In the genomic region with DNA sequence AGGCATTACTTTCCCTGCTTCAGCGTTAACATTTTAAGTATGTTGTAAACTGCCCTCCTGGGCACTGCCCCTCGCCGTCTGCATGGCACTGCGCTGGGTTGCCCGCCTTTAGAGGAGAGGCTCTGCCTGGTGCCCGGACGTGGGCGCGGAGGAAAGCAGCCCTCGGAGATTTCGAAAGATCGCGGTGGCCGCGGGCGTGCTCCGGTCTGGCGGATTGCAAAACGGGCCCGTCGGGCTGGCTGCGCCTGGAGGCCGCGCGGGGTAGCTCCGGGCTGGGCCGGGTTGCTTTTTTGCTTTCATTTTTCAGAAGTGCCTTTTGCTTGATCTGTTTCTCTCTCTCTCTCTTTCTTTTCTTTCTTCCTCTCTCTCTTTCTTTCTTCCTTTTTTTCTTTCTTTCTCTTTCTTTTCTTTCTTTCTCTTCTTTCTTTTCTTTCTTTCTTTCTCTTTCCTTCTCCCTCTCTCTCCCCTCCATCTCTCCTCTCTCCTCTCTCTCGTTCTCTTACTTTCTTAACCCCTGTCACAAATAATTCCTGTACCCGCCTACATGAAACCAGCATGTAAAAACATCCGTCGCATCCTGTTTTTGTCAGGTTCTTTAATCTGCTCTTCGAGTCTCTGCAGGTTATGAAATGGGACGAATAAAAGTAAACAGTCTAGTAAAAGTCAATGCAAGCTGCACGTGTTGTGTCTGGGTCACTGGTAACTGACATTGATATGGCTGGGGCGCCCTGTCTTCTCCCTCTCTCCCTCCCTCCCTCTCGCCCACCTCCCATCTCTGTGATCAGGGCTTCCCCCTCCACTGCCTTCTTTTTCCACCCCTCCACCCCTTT, we compare ENCODE assay signal across 8 cellular contexts. TPM values are rescaled to one million over a fixed set of nuclear protein-coding genes. Genes with fewer than 3 reads are reported as not detected.
DNase-seq lines count a peak whose midpoint lies in the region; ATAC-seq and TF ChIP-seq lines count a peak whose summit lies in the region.

No MANE protein-coding gene starts in this region.

- H3K4me3 ChIP-seq in NB4 (ENCODE audit: low read depth, low read length) (peak overlapping the region; percentile 48), mononuclear cell (ENCODE audit: low read length) (peak overlapping the region; percentile 43)

- H3K4me3 Mint-ChIP-seq in endothelial cell (ENCODE audit: unreplicated experiment) = peak overlapping the region; percentile 91

- H3K9me3 Mint-ChIP-seq in endothelial cell (ENCODE audit: unreplicated experiment) = no peaks in the 10 kb centered on the region

- H3K4me1 ChIP-seq in mononuclear cell (ENCODE audit: insufficient read depth, low read length) = peaks cover 41% of the 10 kb centered on the region

- TF ChIP-seq CTCF in NB4 (IDR thresholded peaks at IDR 0.05; ENCODE audit: low read depth, low read length) (no peak), endothelial cell (IDR thresholded peaks at IDR 0.05; ENCODE audit: unreplicated experiment) (no peak)

- DNase-seq in NCI-H146 (lab: John Stamatoyannopoulos, UW) (peak; percentile 47), NCI-H146 treated with DMSO at 0.1 percent for 48 hours (lab: John Stamatoyannopoulos, UW; ENCODE audit: unreplicated experiment) (no peak), NB4 (ENCODE audit: low read depth) (peak; percentile 90), endothelial cell (ENCODE audit: low spot score) (peak; percentile 72)
- DNase-seq in activated CD4-positive, alpha-beta T cell treated with anti-CD3 and anti-CD28 coated beads, Interleukin-2, amount 50 U/mL, for 48 hours = peak; percentile 64 to 71
- peak; percentile 43 to 49 for DNase-seq in stimulated activated CD8-positive, alpha-beta memory T cell treated with anti-CD3 and anti-CD28 coated beads, Interleukin-7, amount 100 ng/mL, for 48 hours (ENCODE audit: extremely low read depth in 1 of 2, low read depth in 1 of 2)

- peak overlapping the region; percentile 3 for H3K27ac Mint-ChIP-seq in endothelial cell (ENCODE audit: unreplicated experiment)

- peaks cover 9% of the 10 kb centered on the region for H3K36me3 Mint-ChIP-seq in endothelial cell (ENCODE audit: low read depth, unreplicated experiment)

- TF ChIP-seq POLR2A in NB4 (IDR thresholded peaks at IDR 0.05; ENCODE audit: extremely low read depth, insufficient read length) = no peak

- H3K27me3 ChIP-seq in mononuclear cell (ENCODE audit: insufficient read depth, low read length) = peaks cover 63% of the 10 kb centered on the region

- no peaks in the 10 kb centered on the region for H3K9me3 ChIP-seq in mononuclear cell (ENCODE audit: low read depth, low read length)

- H3K27me3 Mint-ChIP-seq in endothelial cell (ENCODE audit: unreplicated experiment) = peaks cover 21% of the 10 kb centered on the region

- peak; percentile 70 for ATAC-seq in HG02571 (IDR thresholded peaks at IDR 0.05; ENCODE audit: unreplicated experiment)

- H3K4me1 Mint-ChIP-seq in endothelial cell (ENCODE audit: unreplicated experiment) = peaks cover 13% of the 10 kb centered on the region

RNA-seq across cellular contexts. Expression of gene FST, which starts 1.7 kb away (rescaled TPM):
- total RNA-seq in endothelial cell (ENCODE audit: unreplicated experiment) = 3.3 TPM
- total RNA-seq in mononuclear cell = 0.84 TPM
